ENCODE assay signal across 11 cellular contexts in the genomic region with DNA sequence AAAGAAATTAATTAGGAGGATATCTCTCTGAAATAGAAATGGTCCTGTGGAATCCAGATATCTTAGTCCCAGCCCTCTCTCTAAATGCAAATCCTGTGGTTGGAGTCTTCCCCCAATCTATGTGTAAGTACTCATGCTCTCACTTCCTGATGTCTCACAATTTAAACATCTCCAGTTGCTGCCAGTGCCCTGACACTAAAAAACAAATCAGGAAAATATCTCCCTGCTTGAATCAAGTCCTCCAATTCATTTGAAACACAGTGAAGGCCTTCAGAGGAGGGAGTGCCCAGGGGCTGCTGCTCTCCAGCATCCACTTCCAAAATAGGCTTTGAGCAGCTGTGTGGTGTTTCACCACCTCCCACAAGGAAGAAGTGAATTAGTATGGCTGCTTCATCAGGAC.
DNase-seq lines count a peak whose midpoint lies in the region; ATAC-seq and TF ChIP-seq lines count a peak whose summit lies in the region.
"Had no signal": no experiment of that assay in that cellular context is flagged by ENCODE, and none has a peak within 500 bp of the region (broad histone marks: within the 10 kb centered on the region; RNA-seq: fewer than 3 reads in every experiment).

No MANE protein-coding gene starts in this region.

- H3K27me3 ChIP-seq in testis = no peaks in the 10 kb centered on the region

- no peaks in the 10 kb centered on the region for H3K9me3 ChIP-seq in testis

- no peak overlapping the region for H3K4me3 Mint-ChIP-seq in effector memory CD8-positive, alpha-beta T cell
- H3K4me3 Mint-ChIP-seq: endodermal cell had no signal

- H3K36me3 Mint-ChIP-seq in effector memory CD8-positive, alpha-beta T cell (ENCODE audit: insufficient read depth) = no peaks in the 10 kb centered on the region

- no peaks in the 10 kb centered on the region for H3K27me3 Mint-ChIP-seq in effector memory CD8-positive, alpha-beta T cell

- H3K9me3 Mint-ChIP-seq in effector memory CD8-positive, alpha-beta T cell = peaks cover 11 to 18% of the 10 kb centered on the region in 2 donors
- H3K9me3 Mint-ChIP-seq: endodermal cell had no signal

- intact Hi-C loops in testis (cut with DNase I; ENCODE audit: low total_unique reads) = no loop called here

- no peak overlapping the region for H3K27ac ChIP-seq in testis

- no peak for TF ChIP-seq POLR2A in testis (IDR thresholded peaks at IDR 0.05)

- ATAC-seq in GM18867 (IDR thresholded peaks at IDR 0.05; ENCODE audit: unreplicated experiment) (peak; percentile 71), HG02588 (IDR thresholded peaks at IDR 0.05; ENCODE audit: unreplicated experiment) (peak; percentile 73)
- no peak for ATAC-seq in effector memory CD8-positive, alpha-beta T cell (replicated peaks)
- ATAC-seq: K562 had no signal

- no peaks in the 10 kb centered on the region for H3K4me1 Mint-ChIP-seq in effector memory CD8-positive, alpha-beta T cell (ENCODE audit: low read depth in 2 of 2)
- H3K4me1 Mint-ChIP-seq: endodermal cell had no signal

- no peak overlapping the region for H3K27ac Mint-ChIP-seq in effector memory CD8-positive, alpha-beta T cell
- H3K27ac Mint-ChIP-seq: endodermal cell had no signal

- no peaks in the 10 kb centered on the region for H3K36me3 ChIP-seq in testis (ENCODE audit: low read depth, missing control alignments)

- no peaks in the 10 kb centered on the region for H3K4me1 ChIP-seq in testis

- no peak overlapping the region for H3K4me3 ChIP-seq in testis
- H3K4me3 ChIP-seq: K562 had no signal

- no peak for TF ChIP-seq CTCF in testis (IDR thresholded peaks at IDR 0.05)

- DNase-seq in LHCN-M2 (ENCODE audit: low read depth) (peak; percentile 69), kidney glomerular epithelial cell (lab: John Stamatoyannopoulos, UW) (peak; percentile 33), pons (ENCODE audit: low spot score) (no peak), testis (no peak)
- no peak for DNase-seq in activated CD4-positive, alpha-beta T cell treated with anti-CD3 and anti-CD28 coated beads, Interleukin-2, amount 50 U/mL, for 1 hour
- no peak for DNase-seq in effector memory CD8-positive, alpha-beta T cell
- DNase-seq: activated T-cell treated with anti-CD3 and anti-CD28 coated beads, Interleukin-2, amount 50 U/mL, for 1 hour; endodermal cell had no signal

Comparison
In these comparisons a context has a peak if more than half of its experiments do, and no peak if none do; other contexts are left out.
1. DNase-seq: peak in LHCN-M2 (single experiment) and kidney glomerular epithelial cell (single experiment); none in activated CD4-positive, alpha-beta T cell treated with anti-CD3 and anti-CD28 coated beads, Interleukin-2, amount 50 U/mL, for 1 hour (single experiment), pons (single experiment), effector memory CD8-positive, alpha-beta T cell (0 of 3) and testis (single experiment).